ENCODE assay signal across 1 cellular context in genomic region chr4:109298279-109299010, GRCh38.
TF ChIP-seq lines count a peak whose summit lies in the region.

No MANE protein-coding gene starts in this region.

TF ChIP-seq in IMR-90, 13 proteins besides CTCF, POLR2A, EP300 and RAD21 (continued from another document):
- no peak for TF ChIP-seq MXI1 (IDR thresholded peaks at IDR 0.05; ENCODE audit: borderline replicate concordance, low read depth, low read length)
- TF ChIP-seq SMC3 (IDR thresholded peaks at IDR 0.05; ENCODE audit: low read depth, low read length): no peak
- no peak for TF ChIP-seq FOS (IDR thresholded peaks at IDR 0.05; ENCODE audit: low read depth, low read length)
- no peak for TF ChIP-seq RFX5 (IDR thresholded peaks at IDR 0.05; ENCODE audit: low read depth, low read length)
- no peak for TF ChIP-seq MAFK (IDR thresholded peaks at IDR 0.05; ENCODE audit: low read depth, low read length)
